ENCODE assay signal across 21 cellular contexts in the genomic region with DNA sequence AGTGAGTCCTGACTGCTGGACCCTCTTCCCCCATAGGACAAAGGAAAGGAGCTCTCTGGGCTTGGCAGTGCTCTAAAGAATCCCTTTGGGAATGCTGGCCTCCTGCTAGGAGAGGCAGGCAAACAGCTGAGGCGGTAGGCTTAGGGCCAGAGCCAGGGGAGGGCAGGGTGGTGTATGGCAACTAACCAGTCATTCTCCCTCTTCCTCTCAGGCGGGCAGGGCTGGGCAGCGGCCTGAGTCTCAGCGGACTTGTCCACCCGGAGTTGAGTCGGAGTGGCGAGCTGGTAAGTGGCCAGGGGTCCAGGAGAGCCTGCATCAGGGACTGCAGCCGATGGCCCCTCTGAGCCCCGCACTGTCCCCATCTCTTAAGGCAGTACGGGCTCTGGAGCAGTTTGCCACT. TPM values are rescaled to one million over a fixed set of nuclear protein-coding genes. Genes with fewer than 3 reads are reported as not detected.
A peak's percentile ranks its signal among the peaks of the same experiment; 100 is the strongest.
DNase-seq lines count a peak whose midpoint lies in the region; ATAC-seq, FAIRE-seq and TF ChIP-seq lines count a peak whose summit lies in the region.
"Had no signal": no experiment of that assay in that cellular context is flagged by ENCODE, and none has a peak within 500 bp of the region (broad histone marks: within the 10 kb centered on the region; RNA-seq: fewer than 3 reads in every experiment).

No MANE protein-coding gene starts in this region.

- DNase-seq in HFFc6 (no peak), astrocyte of the hippocampus (ENCODE audit: low read depth, low spot score) (peak; percentile 50), left ventricle myocardium inferior (no peak), pancreas (peak in 2 of 6 donors; percentile 63 to 83), HTR-8/SVneo (ENCODE audit: insufficient read length, low spot score) (no peak), DMS 273 treated with DMSO at 0.1 percent for 48 hours (lab: John Stamatoyannopoulos, UW) (no peak)
- DNase-seq in stimulated activated CD4-positive, alpha-beta T cell treated with anti-CD3 and anti-CD28 coated beads, Interleukin-12 subunit alpha, Interleukin-12 subunit beta, amount 100 ng/mL, for 4 hours, result no peak
- DNase-seq: activated CD4-positive, alpha-beta T cell treated with anti-CD3 and anti-CD28 coated beads, Interleukin-2, amount 50 U/mL, for 1 hour; activated CD8-positive, alpha-beta memory T cell treated with anti-CD3 and anti-CD28 coated beads, Interleukin-2, amount 50 U/mL, for 4 hours; activated effector memory CD4-positive, alpha-beta T cell treated with Interleukin-2 at 50 U/mL for 16 hours; CD4-positive, CD25-positive, alpha-beta regulatory T cell; HCEC 1CT; NCI-H1694 treated with DMSO at 0.1 percent for 48 hours; NCI-H69; uterus had no signal

- H3K9me3 ChIP-seq in left ventricle myocardium inferior (replicated peaks) (no peaks in the 10 kb centered on the region), pancreas (no peaks in the 10 kb centered on the region)
- H3K9me3 ChIP-seq: uterus had no signal

- peaks cover 86% of the 10 kb centered on the region for H3K36me3 ChIP-seq in left ventricle myocardium inferior
- peaks cover 11 to 59% (median 19%) of the 10 kb centered on the region in 3 donors for H3K36me3 ChIP-seq in pancreas
- H3K36me3 ChIP-seq: uterus had no signal

- H3K9me3 Mint-ChIP-seq in HFFc6, result no peaks in the 10 kb centered on the region
- H3K9me3 Mint-ChIP-seq: CD4-positive, CD25-positive, alpha-beta regulatory T cell; T-helper 2 cell treated with Interferon-gamma antibody and Interleukin-4, amounts not matched to agents 5 μg/mL and 100 μg/mL, for 36 hours had no signal

- WGBS in pancreas, 2 donors, result 73 to 80% methylated on average over 10 of the region's 10 CpGs

- H3K27me3 ChIP-seq in left ventricle myocardium inferior (ENCODE audit: low read depth), result no peaks in the 10 kb centered on the region
- no peaks in the 10 kb centered on the region for H3K27me3 ChIP-seq in pancreas
- H3K27me3 ChIP-seq: uterus had no signal

- H3K27ac ChIP-seq in left ventricle myocardium inferior (replicated peaks) (peak overlapping the region; percentile 42), pancreas (peak overlapping the region; percentile 5 to 37 (median 14))
- H3K27ac ChIP-seq: VCaP had no signal

- H3K27ac Mint-ChIP-seq in HFFc6, result peak overlapping the region; percentile 51
- H3K27ac Mint-ChIP-seq: CD4-positive, CD25-positive, alpha-beta regulatory T cell; T-helper 2 cell treated with Interferon-gamma antibody and Interleukin-4, amounts not matched to agents 5 μg/mL and 100 μg/mL, for 36 hours had no signal

- ATAC-seq in pancreas (no peak), HG03378 (IDR thresholded peaks at IDR 0.05; ENCODE audit: unreplicated experiment) (no peak)
- ATAC-seq: SK-N-SH treated with all-trans-retinoic acid at 6 μM for 48 hours had no signal

- intact Hi-C loops in left ventricle myocardium inferior (cut with micrococcal nuclease) (no loop called here), pancreas (cut with DNase I) (no loop called here)

- peaks cover 19% of the 10 kb centered on the region for H3K27me3 Mint-ChIP-seq in HFFc6 (ENCODE audit: insufficient read depth)
- H3K27me3 Mint-ChIP-seq: CD4-positive, CD25-positive, alpha-beta regulatory T cell had no signal

- H3K36me3 Mint-ChIP-seq in HFFc6 (ENCODE audit: low read depth), result peaks cover 40% of the 10 kb centered on the region

- no peak overlapping the region for H3K4me3 Mint-ChIP-seq in HFFc6
- H3K4me3 Mint-ChIP-seq: T-helper 2 cell treated with Interferon-gamma antibody and Interleukin-4, amounts not matched to agents 5 μg/mL and 100 μg/mL, for 36 hours had no signal

- H3K4me1 ChIP-seq in left ventricle myocardium inferior (peaks cover 67% of the 10 kb centered on the region), pancreas (peaks cover 12 to 23% (median 14%) of the 10 kb centered on the region in 3 donors)
- H3K4me1 ChIP-seq: uterus had no signal

- TF ChIP-seq CTCF in HFFc6 (IDR thresholded peaks at IDR 0.05) (no peak), left ventricle myocardium inferior (IDR thresholded peaks at IDR 0.05; ENCODE audit: borderline replicate concordance) (no peak), pancreas (IDR thresholded peaks at IDR 0.05) (no peak)

- H3K4me3 ChIP-seq in left ventricle myocardium inferior, result peak overlapping the region; percentile 4
- H3K4me3 ChIP-seq in pancreas, result no peak overlapping the region
- H3K4me3 ChIP-seq: uterus had no signal

- FAIRE-seq in pancreas (lab: Jason Lieb, UNC) (no peak), HTR-8/SVneo (lab: Jason Lieb, UNC) (no peak)
- FAIRE-seq: bronchial epithelial cell, endothelial cell of umbilical vein had no signal

- peaks cover 43% of the 10 kb centered on the region for H3K4me1 Mint-ChIP-seq in HFFc6 (ENCODE audit: low read depth)

RNA-seq across cellular contexts. Expression of a gene that starts 4.4 kb away (rescaled TPM):
- 100 to 1,000 TPM; 378 to 463 (median 405) TPM for total RNA-seq in HFFc6 (2021; fragmentation: NEBNext Ultra II Directional; extraction: Animal tissue kit (Norgen Biotek cat#: 25700))
- total RNA-seq in left ventricle myocardium inferior, result 1,845 TPM
- total RNA-seq in pancreas, result 100 to 1,000 TPM; 447 to 715 (median 568) TPM
- polyA plus RNA-seq in pancreas, result 1,000 to 10,000 TPM; 2,446 to 3,251 TPM

RNA-seq across cellular contexts. Expression of a gene that starts 4.5 kb away (rescaled TPM):
- 10 to 100 TPM; 27.8 to 34.3 (median 28.1) TPM for total RNA-seq in HFFc6 (2021; fragmentation: NEBNext Ultra II Directional; extraction: Animal tissue kit (Norgen Biotek cat#: 25700))
- total RNA-seq in left ventricle myocardium inferior (14.0 TPM), pancreas (10 to 100 TPM in 1 of 6 donors, 1 to 10 TPM in 5; 2.8 to 11.3 (median 5.0) TPM)
- polyA plus RNA-seq in pancreas, result 10 to 100 TPM; 16.1 to 19.8 TPM

RNA-seq across cellular contexts. Expression of a gene that starts 10.2 kb away (rescaled TPM):
- total RNA-seq in HFFc6 (2021; fragmentation: NEBNext Ultra II Directional; extraction: Animal tissue kit (Norgen Biotek cat#: 25700)), result 10 to 100 TPM; 24.9 to 29.1 (median 27.0) TPM
- total RNA-seq in left ventricle myocardium inferior (19.8 TPM), pancreas (10 to 100 TPM in 5 of 6 donors, 1 to 10 TPM in 1; 9.6 to 26.9 (median 13.7) TPM)
- polyA plus RNA-seq in pancreas, result 10 to 100 TPM; 17.6 to 26.4 TPM

RNA-seq across cellular contexts. Expression of a gene that starts 15.1 kb away (rescaled TPM):
- total RNA-seq in HFFc6 (2021; fragmentation: NEBNext Ultra II Directional; extraction: Animal tissue kit (Norgen Biotek cat#: 25700)), result 10 to 100 TPM; 57.0 to 75.0 (median 68.2) TPM
- 22.0 TPM for total RNA-seq in left ventricle myocardium inferior
- total RNA-seq in pancreas, result 10 to 100 TPM in 4 of 6 donors, 1 to 10 TPM in 2; 7.0 to 19.8 (median 11.4) TPM
- polyA plus RNA-seq in pancreas, result 10 to 100 TPM; 11.4 to 23.3 TPM

RNA-seq across cellular contexts. Expression of a gene that starts 18.1 kb away (rescaled TPM):
- total RNA-seq in HFFc6 (2021; fragmentation: NEBNext Ultra II Directional; extraction: Animal tissue kit (Norgen Biotek cat#: 25700)), result 100 to 1,000 TPM; 399 to 470 (median 426) TPM
- total RNA-seq in left ventricle myocardium inferior (394 TPM), pancreas (100 to 1,000 TPM; 231 to 346 (median 294) TPM)
- polyA plus RNA-seq in pancreas, result 100 to 1,000 TPM; 520 to 639 TPM
